8 cellular contexts compared by ENCODE assay signal in genomic region chr2:237156131-237156856, GRCh38.
DNase-seq lines count a peak whose midpoint lies in the region; ATAC-seq, FAIRE-seq and TF ChIP-seq lines count a peak whose summit lies in the region.

No MANE protein-coding gene starts in this region.

- H3K4me2 ChIP-seq in endothelial cell of umbilical vein (ENCODE audit: insufficient read depth, low read length), result peak overlapping the region; percentile 30

- intact Hi-C loops in endothelial cell of umbilical vein (cut with micrococcal nuclease) (loop anchor here (2.0 kb wide), 1 partner anchor 135 kb away; no protein-coding TSS in a partner anchor), gastrocnemius medialis (cut with DNase I; ENCODE audit: low total_unique reads) (loop anchor here (5.0 to 10.0 kb wide), 3 partner anchors 171 to 321 kb away; no protein-coding TSS in a partner anchor)

- H3K4me3 Mint-ChIP-seq in immature natural killer cell, result no peak overlapping the region

- peak overlapping the region; percentile 4 for H3K27ac ChIP-seq in endothelial cell of umbilical vein (ENCODE audit: insufficient read depth, low read depth, low read length)
- H3K27ac ChIP-seq in gastrocnemius medialis, result peak overlapping the region; percentile 75 to 81 (median 78)

- no peaks in the 10 kb centered on the region for H3K9me3 ChIP-seq in endothelial cell of umbilical vein (replicated peaks; ENCODE audit: control insufficient read depth, insufficient read depth, low read length)
- no peaks in the 10 kb centered on the region for H3K9me3 ChIP-seq in gastrocnemius medialis

- peak overlapping the region; percentile 17 for H3K9ac ChIP-seq in endothelial cell of umbilical vein (replicated peaks; ENCODE audit: extremely low read depth, insufficient read depth, low read length)

- H3K4me1 ChIP-seq in endothelial cell of umbilical vein (ENCODE audit: control insufficient read depth, extremely low read depth, insufficient read depth, low read length), result peaks cover 12% of the 10 kb centered on the region
- H3K4me1 ChIP-seq in gastrocnemius medialis, result peaks cover 5 to 17% of the 10 kb centered on the region in 2 donors

- no peaks in the 10 kb centered on the region for H3K4me1 Mint-ChIP-seq in immature natural killer cell

- no peaks in the 10 kb centered on the region for H3K36me3 ChIP-seq in endothelial cell of umbilical vein (ENCODE audit: control insufficient read depth in 2 of 2, extremely low read depth in 1 of 2, insufficient read depth in 2 of 2, low read length in 2 of 2)
- H3K36me3 ChIP-seq in gastrocnemius medialis, result no peaks in the 10 kb centered on the region

- CTCF ChIA-PET in AG04449 (lab: Yijun Ruan, JAX) (interaction anchor here (0.6 to 6.7 kb wide), 18 partner anchors 8 to 416 kb away, joined by 3 to 43 read pairs (median 4); no protein-coding TSS in a partner anchor), endothelial cell of umbilical vein (lab: Charles Lee) (interaction anchor here (0.9 to 4.1 kb wide), 6 partner anchors 9 to 416 kb away, joined by 3 to 53 read pairs (median 4); no protein-coding TSS in a partner anchor)

- no peaks in the 10 kb centered on the region for H3K27me3 ChIP-seq in endothelial cell of umbilical vein (ENCODE audit: control insufficient read depth in 2 of 2, insufficient read depth in 2 of 2, low read length in 2 of 2)
- H3K27me3 ChIP-seq in gastrocnemius medialis, result no peaks in the 10 kb centered on the region

- no peaks in the 10 kb centered on the region for H4K20me1 ChIP-seq in endothelial cell of umbilical vein (replicated peaks; ENCODE audit: control insufficient read depth, extremely low read depth, insufficient read depth, low read length)

- dilution Hi-C loops in endothelial cell of umbilical vein (cut with MboI; ENCODE audit: extremely low pct_ligation_motif_present, low sequenced_read_pairs), result no loop called here

- H3K27me3 Mint-ChIP-seq in immature natural killer cell (ENCODE audit: low read depth in 3 of 3), result peaks cover 0 to 8% (median 7%) of the 10 kb centered on the region in 3 donors

- ATAC-seq in gastrocnemius medialis (peak; percentile 50 to 55), HG03280 (IDR thresholded peaks at IDR 0.05; ENCODE audit: unreplicated experiment) (no peak)

- no peak for TF ChIP-seq CTCF in AG04449 (IDR thresholded peaks at IDR 0.05; ENCODE audit: insufficient read depth, low read length, missing control alignments)
- no peak for TF ChIP-seq CTCF in endothelial cell of umbilical vein (IDR thresholded peaks at IDR 0.05; ENCODE audit: extremely low read depth in 1 of 2, insufficient read depth in 1 of 2, low read depth in 1 of 2, low read length in 2 of 2)
- TF ChIP-seq CTCF in gastrocnemius medialis (IDR thresholded peaks at IDR 0.05 in 4 of 5, conservative IDR thresholded peaks at IDR 0.05 in 1 of 5), result no peak

- DNase-seq in AG04449 (ENCODE audit: low read depth, low spot score), result no peak
- DNase-seq in RKO (ENCODE audit: low spot score), result peak; percentile 11
- peak; percentile 69 for DNase-seq in endothelial cell of umbilical vein (ENCODE audit: low read depth, low spot score)
- peak; percentile 64 to 74 for DNase-seq in gastrocnemius medialis
- no peak for DNase-seq in immature natural killer cell
- no peak for DNase-seq in DMS79 treated with DMSO at 0.1 percent for 48 hours (lab: John Stamatoyannopoulos, UW)
- DNase-seq in ACHN, result no peak

- no peak overlapping the region for H3K27ac Mint-ChIP-seq in immature natural killer cell

- peak; percentile 52 for FAIRE-seq in endothelial cell of umbilical vein (lab: Jason Lieb, UNC)

- H3K36me3 Mint-ChIP-seq in immature natural killer cell, result no peaks in the 10 kb centered on the region

- POLR2A ChIA-PET in AG04449 (lab: Yijun Ruan, JAX), result interaction anchor here (0.5 to 2.1 kb wide), 7 partner anchors 123 to 258 kb away, joined by 3 to 6 read pairs (median 4); partner anchors contain the start of gene COL6A3
- POLR2A ChIA-PET in endothelial cell of umbilical vein (lab: Charles Lee), result interaction anchor here (0.7 kb wide), 1 partner anchor 16 kb away, joined by 3 read pairs; no protein-coding TSS in a partner anchor

- peak overlapping the region; percentile 29 for H3K4me3 ChIP-seq in AG04449 (ENCODE audit: low read depth, low read length)
- no peak overlapping the region for H3K4me3 ChIP-seq in endothelial cell of umbilical vein (replicated peaks in 1 of 3; ENCODE audit: insufficient read depth in 1 of 3, low read depth in 1 of 3, low read length in 3 of 3)
- H3K4me3 ChIP-seq in gastrocnemius medialis, result no peak overlapping the region

- BruUV-seq in endothelial cell of umbilical vein (replicated peaks; lab: Mats Ljungman, UMichigan), result no TSS peak

- no peaks in the 10 kb centered on the region for H3K79me2 ChIP-seq in endothelial cell of umbilical vein (ENCODE audit: control insufficient read depth, insufficient read depth, low read length)

- TF ChIP-seq POLR2A in endothelial cell of umbilical vein (IDR thresholded peaks at IDR 0.05; ENCODE audit: low read depth, low read length), result no peak
- TF ChIP-seq POLR2A in gastrocnemius medialis (IDR thresholded peaks at IDR 0.05), result peak; percentile 17 to 52

- in situ Hi-C loops in gastrocnemius medialis (cut with MboI; ENCODE audit: low sequenced_read_pairs in 4 of 4) (loop anchor here in 1 of 4 donors (5.0 kb wide), 1 partner anchor 251 kb away; no protein-coding TSS in a partner anchor), ACHN (cut with HindIII; ENCODE audit: low pct_ligation_motif_present, low pct_unique_long_range_greater_than_20kb, low sequenced_read_pairs) (no loop called here)

- H2AFZ ChIP-seq in endothelial cell of umbilical vein (ENCODE audit: low read depth, low read length), result peak overlapping the region; percentile 13

- H3K9me1 ChIP-seq in endothelial cell of umbilical vein (replicated peaks; ENCODE audit: control insufficient read depth, extremely low read depth, insufficient read depth, low read length), result no peaks in the 10 kb centered on the region

- no peaks in the 10 kb centered on the region for H3K9me3 Mint-ChIP-seq in immature natural killer cell

TF ChIP-seq in endothelial cell of umbilical vein, 7 proteins besides CTCF, POLR2A, EP300 and RAD21:
- TF ChIP-seq GATA2 (IDR thresholded peaks at IDR 0.05; ENCODE audit: insufficient read depth, insufficient read length, low read depth, low read length) (no peak), JUN (IDR thresholded peaks at IDR 0.05; ENCODE audit: borderline replicate concordance, insufficient read depth, insufficient read length, low read depth) (peak; percentile 25), FOS (IDR thresholded peaks at IDR 0.05; ENCODE audit: borderline replicate concordance, insufficient read depth, low read length) (peak; percentile 59), MYC (IDR thresholded peaks at IDR 0.05; ENCODE audit: low read depth, low read length) (no peak), MAX (IDR thresholded peaks at IDR 0.05; ENCODE audit: insufficient read depth, insufficient read length) (no peak), POLR2AphosphoS5 (IDR thresholded peaks at IDR 0.05; ENCODE audit: insufficient read depth, low read depth, low read length) (peak; percentile 28), EZH2 (IDR thresholded peaks at IDR 0.05; ENCODE audit: borderline replicate concordance, low read depth, low read length, severe bottlenecking) (no peak)
TF ChIP-seq in endothelial cell of umbilical vein: peak in this region for 3.

Comparison
In these comparisons a context has a peak if more than half of its experiments do, and no peak if none do; other contexts are left out.
1. DNase-seq: peak in RKO (single experiment), endothelial cell of umbilical vein (single experiment) and gastrocnemius medialis (2 of 2); none in AG04449 (single experiment), immature natural killer cell (0 of 3), DMS79 treated with DMSO at 0.1 percent for 48 hours (single experiment) and ACHN (single experiment).